11 cellular contexts compared by ENCODE assay signal in the genomic region with DNA sequence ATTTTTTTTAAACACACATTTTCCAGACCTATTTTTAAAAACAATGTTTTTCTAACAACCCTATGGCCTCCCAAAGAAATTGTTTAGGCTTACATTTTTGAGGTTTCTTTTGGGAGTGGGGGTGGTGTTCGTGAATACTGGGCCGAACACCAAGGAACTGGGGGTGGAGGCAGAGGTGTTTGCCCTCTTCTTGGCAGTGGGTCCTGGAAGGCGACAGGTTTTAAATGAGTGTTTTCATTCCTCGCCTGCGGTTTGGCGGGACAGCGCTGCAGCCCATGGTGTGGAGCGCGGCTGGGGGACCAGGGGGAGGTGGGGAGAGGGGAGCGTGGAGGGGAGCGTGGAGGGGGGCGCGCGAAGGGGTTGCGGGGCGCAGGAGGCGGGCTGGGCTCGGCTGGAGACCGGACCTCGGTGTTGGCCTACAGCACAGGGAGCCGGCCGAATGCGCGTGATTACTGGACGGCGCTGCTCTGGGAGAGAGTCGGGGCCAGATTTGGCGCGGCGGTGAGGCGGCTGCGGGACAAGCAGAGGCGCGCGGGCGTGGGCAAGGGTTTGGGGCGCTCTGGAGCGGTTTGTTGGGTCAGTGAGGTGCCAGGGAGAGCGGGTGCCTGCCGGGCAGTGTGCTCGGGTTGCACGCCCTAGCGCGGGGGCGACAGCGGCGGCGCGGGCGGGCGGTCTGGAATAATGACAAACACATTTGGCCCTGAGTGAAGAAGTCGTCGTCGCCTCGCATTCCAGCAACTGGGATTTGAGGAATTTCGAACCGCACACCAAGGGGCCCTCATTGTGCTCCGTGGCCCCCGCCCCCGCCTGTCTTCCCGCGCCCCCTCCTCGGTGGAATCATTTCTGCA. TPM values are rescaled to one million over a fixed set of nuclear protein-coding genes. Genes with fewer than 3 reads are reported as not detected.
DNase-seq lines count a peak whose midpoint lies in the region; ATAC-seq and TF ChIP-seq lines count a peak whose summit lies in the region.
"Had no signal": no experiment of that assay in that cellular context is flagged by ENCODE, and none has a peak within 500 bp of the region (broad histone marks: within the 10 kb centered on the region; RNA-seq: fewer than 3 reads in every experiment).

No MANE protein-coding gene starts in this region.

- no peaks in the 10 kb centered on the region for H3K36me3 Mint-ChIP-seq in activated naive CD4-positive, alpha-beta T cell treated with anti-CD3 and anti-CD28 coated beads, Interleukin-2, amount 50 U/mL, for 24 hours
- H3K36me3 Mint-ChIP-seq in activated naive CD4-positive, alpha-beta T cell treated with anti-CD3 and anti-CD28 coated beads for 36 hours (ENCODE audit: low read depth): no peaks in the 10 kb centered on the region
- H3K36me3 Mint-ChIP-seq in memory B cell: no peaks in the 10 kb centered on the region

- no peaks in the 10 kb centered on the region for H3K9me3 ChIP-seq in upper lobe of left lung

- peak overlapping the region; percentile 62 to 83 (median 77) for H3K27ac ChIP-seq in upper lobe of left lung

- no peak for TF ChIP-seq CTCF in upper lobe of left lung (IDR thresholded peaks at IDR 0.05)

- no peak for TF ChIP-seq EP300 in upper lobe of left lung (IDR thresholded peaks at IDR 0.05)

- no peak for ATAC-seq in memory B cell (ENCODE audit: low read depth)
- no peak for ATAC-seq in upper lobe of left lung (ENCODE audit: low FRiP score in 2 of 2)
- no peak for ATAC-seq in HG02588 (IDR thresholded peaks at IDR 0.05; ENCODE audit: unreplicated experiment)

- no peaks in the 10 kb centered on the region for H3K9me3 Mint-ChIP-seq in activated naive CD4-positive, alpha-beta T cell treated with anti-CD3 and anti-CD28 coated beads, Interleukin-2, amount 50 U/mL, for 24 hours
- no peaks in the 10 kb centered on the region for H3K9me3 Mint-ChIP-seq in activated naive CD4-positive, alpha-beta T cell treated with anti-CD3 and anti-CD28 coated beads for 36 hours
- H3K9me3 Mint-ChIP-seq in memory B cell: peaks cover 2% of the 10 kb centered on the region

- H3K4me3 ChIP-seq in upper lobe of left lung: peak overlapping the region in 3 of 4 donors; percentile 41 to 60 (median 60)

- intact Hi-C loops in activated naive CD4-positive, alpha-beta T cell treated with anti-CD3 and anti-CD28 coated beads for 36 hours (cut with micrococcal nuclease): loop anchor here (2.0 to 10.0 kb wide), 8 partner anchors 131 to 1995 kb away; a partner anchor contains a TSS

- no peak for DNase-seq in activated naive CD4-positive, alpha-beta T cell treated with anti-CD3 and anti-CD28 coated beads for 36 hours
- DNase-seq in dermis blood vessel endothelial cell (peak; percentile 29), memory B cell (ENCODE audit: low spot score in 2 of 2) (peak in 1 of 2 donors; percentile 12), upper lobe of left lung (peak in 1 of 2 donors; percentile 83), GOT3 (lab: John Stamatoyannopoulos, UW) (no peak), cerebellar nuclear complex (lab: John Stamatoyannopoulos, UW) (no peak)
- DNase-seq: activated CD8-positive, alpha-beta memory T cell treated with anti-CD3 and anti-CD28 coated beads, Interleukin-2, amount 50 U/mL, for 4 hours; midbrain; NCI-H187 treated with DMSO at 0.1 percent for 48 hours had no signal

- peaks cover 0 to 77% (median 55%) of the 10 kb centered on the region in 4 donors for H3K27me3 ChIP-seq in upper lobe of left lung

- H3K4me3 Mint-ChIP-seq in activated naive CD4-positive, alpha-beta T cell treated with anti-CD3 and anti-CD28 coated beads, Interleukin-2, amount 50 U/mL, for 24 hours: no peak overlapping the region
- H3K4me3 Mint-ChIP-seq in activated naive CD4-positive, alpha-beta T cell treated with anti-CD3 and anti-CD28 coated beads for 36 hours: no peak overlapping the region
- no peak overlapping the region for H3K4me3 Mint-ChIP-seq in memory B cell

- H3K27me3 Mint-ChIP-seq in activated naive CD4-positive, alpha-beta T cell treated with anti-CD3 and anti-CD28 coated beads, Interleukin-2, amount 50 U/mL, for 24 hours: peaks cover 46% of the 10 kb centered on the region
- H3K27me3 Mint-ChIP-seq in activated naive CD4-positive, alpha-beta T cell treated with anti-CD3 and anti-CD28 coated beads for 36 hours (ENCODE audit: low read depth): peaks cover 81% of the 10 kb centered on the region
- H3K27me3 Mint-ChIP-seq in memory B cell: peaks cover 22% of the 10 kb centered on the region

- CTCF ChIA-PET in activated naive CD4-positive, alpha-beta T cell treated with anti-CD3 and anti-CD28 coated beads for 36 hours (lab: Charles Lee): interaction anchor here (0.7 to 4.9 kb wide), 5 partner anchors 10 to 323 kb away, joined by 3 to 78 read pairs (median 3); no protein-coding TSS in a partner anchor

- H3K4me1 Mint-ChIP-seq in activated naive CD4-positive, alpha-beta T cell treated with anti-CD3 and anti-CD28 coated beads, Interleukin-2, amount 50 U/mL, for 24 hours: peaks cover 48% of the 10 kb centered on the region
- H3K4me1 Mint-ChIP-seq in activated naive CD4-positive, alpha-beta T cell treated with anti-CD3 and anti-CD28 coated beads for 36 hours (ENCODE audit: low read depth): peaks cover 53% of the 10 kb centered on the region
- H3K4me1 Mint-ChIP-seq in memory B cell: peaks cover 17% of the 10 kb centered on the region

- H3K36me3 ChIP-seq in upper lobe of left lung: no peaks in the 10 kb centered on the region

- no peak for TF ChIP-seq POLR2A in upper lobe of left lung (IDR thresholded peaks at IDR 0.05)

- H3K4me1 ChIP-seq in upper lobe of left lung: peaks cover 65 to 89% (median 76%) of the 10 kb centered on the region in 4 donors

- H3K27ac Mint-ChIP-seq in activated naive CD4-positive, alpha-beta T cell treated with anti-CD3 and anti-CD28 coated beads, Interleukin-2, amount 50 U/mL, for 24 hours: peak overlapping the region; percentile 59
- H3K27ac Mint-ChIP-seq in activated naive CD4-positive, alpha-beta T cell treated with anti-CD3 and anti-CD28 coated beads for 36 hours: no peak overlapping the region
- H3K27ac Mint-ChIP-seq in memory B cell: peak overlapping the region; percentile 64

- 6 to 8% methylated on average over 5 to 47 of the region's 63 CpGs for WGBS in upper lobe of left lung, 2 donors

RNA-seq across cellular contexts. Expression of a gene that starts 0.8 kb away (rescaled TPM):
- total RNA-seq in activated naive CD4-positive, alpha-beta T cell treated with anti-CD3 and anti-CD28 coated beads for 36 hours: not detected
- 0.65 and 1.5 TPM in 2 replicates for total RNA-seq in dermis blood vessel endothelial cell
- 100 to 1,000 TPM in 2 of 6 donors, 10 to 100 TPM in 4; 60.5 to 136 (median 77.0) TPM for total RNA-seq in upper lobe of left lung

Comparison
In these comparisons a context has a peak if more than half of its experiments do, and no peak if none do; other contexts are left out.
1. RNA of a gene that starts 0.8 kb away (total RNA-seq): 60.5 to 136 TPM in upper lobe of left lung; 0.65 to 1.5 TPM in dermis blood vessel endothelial cell and not detected in activated naive CD4-positive, alpha-beta T cell treated with anti-CD3 and anti-CD28 coated beads for 36 hours; every median in the first group is over 10 times any median in the second.